ENCODE assay signal across 23 cellular contexts in the genomic region with DNA sequence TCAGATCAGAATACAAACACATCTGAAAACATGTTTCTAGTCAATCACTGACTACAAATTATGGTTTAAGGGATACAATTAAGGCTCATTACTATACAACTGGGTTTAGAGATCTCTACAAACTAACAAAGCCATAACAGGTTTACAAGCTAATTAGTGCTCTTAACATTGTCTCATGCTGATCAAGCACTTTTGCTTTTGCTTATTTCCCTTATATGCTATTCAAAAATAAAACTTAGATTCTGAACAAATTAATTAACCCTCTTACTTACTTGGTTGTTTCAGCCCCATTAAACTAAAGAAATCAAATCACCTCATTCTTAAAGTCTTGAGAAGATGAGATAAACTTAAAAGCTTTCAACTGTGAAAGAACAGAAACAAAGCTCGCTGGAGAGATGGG.
"Had no signal": no experiment of that assay in that cellular context is flagged by ENCODE, and none has a peak within 500 bp of the region (broad histone marks: within the 10 kb centered on the region; RNA-seq: fewer than 3 reads in every experiment).

No MANE protein-coding gene starts in this region.

- H3K4me3 ChIP-seq: esophagus squamous epithelium, lower lobe of right lung, ovary, psoas muscle, thoracic aorta, tibial nerve, upper lobe of left lung had no signal

- H3K27ac Mint-ChIP-seq: effector memory CD8-positive, alpha-beta T cell; memory B cell; natural killer cell; stimulated activated naive B cell treated with anti-CD40 and anti-IgM and Interleukin-4, amounts not matched to agents 10 μg/mL and 1 μg/mL and 100 μg/mL, for 72 hours; stimulated activated naive CD8-positive, alpha-beta T cell treated with anti-CD3 and anti-CD28 coated beads, Interleukin-15, Interleukin-2, amounts not matched to agents 100 ng/mL and 50 ng/mL, for 24 hours had no signal

- H3K4me1 Mint-ChIP-seq: memory B cell; natural killer cell; stimulated activated naive B cell treated with anti-CD40 and anti-IgM and Interleukin-4, amounts not matched to agents 10 μg/mL and 1 μg/mL and 100 μg/mL, for 72 hours had no signal

- H3K9me3 ChIP-seq: lower lobe of right lung, ovary, psoas muscle, thoracic aorta, tibial nerve, upper lobe of left lung had no signal

- H3K36me3 ChIP-seq: esophagus squamous epithelium, lower lobe of right lung, ovary, thoracic aorta, tibial nerve, upper lobe of left lung had no signal

- DNase-seq: cortex of kidney; effector memory CD8-positive, alpha-beta T cell; erythroblast; esophagus squamous epithelium; foreskin melanocyte; hypothalamus; left ventricle myocardium superior; lower lobe of right lung; natural killer cell; occipital lobe; ovary; posterior cingulate gyrus; psoas muscle; right cardiac atrium; small intestine; stimulated activated CD4-positive, alpha-beta T cell treated with anti-CD3 and anti-CD28 coated beads, Interleukin-15, amount 100 ng/mL, for 24 hours; stimulated activated CD4-positive, alpha-beta T cell treated with anti-CD3 and anti-CD28 coated beads, Interleukin-2, amount 100 ng/mL, for 48 hours; stimulated activated naive B cell treated with anti-CD40 and anti-IgM and Interleukin-4, amounts not matched to agents 10 μg/mL and 1 μg/mL and 100 μg/mL, for 72 hours; upper lobe of left lung had no signal

- H3K4me1 ChIP-seq: esophagus squamous epithelium, lower lobe of right lung, psoas muscle, tibial nerve, upper lobe of left lung had no signal

- H3K27me3 ChIP-seq: esophagus squamous epithelium, ovary, tibial nerve, upper lobe of left lung had no signal

- H3K36me3 Mint-ChIP-seq: memory B cell; natural killer cell; stimulated activated naive B cell treated with anti-CD40 and anti-IgM and Interleukin-4, amounts not matched to agents 10 μg/mL and 1 μg/mL and 100 μg/mL, for 72 hours had no signal

- H3K9me3 Mint-ChIP-seq: stimulated activated naive B cell treated with anti-CD40 and anti-IgM and Interleukin-4, amounts not matched to agents 10 μg/mL and 1 μg/mL and 100 μg/mL, for 72 hours had no signal

- H3K27ac ChIP-seq: esophagus squamous epithelium, lower lobe of right lung, ovary, psoas muscle, thoracic aorta, tibial nerve, upper lobe of left lung had no signal

- H3K27me3 Mint-ChIP-seq: effector memory CD8-positive, alpha-beta T cell; memory B cell; stimulated activated naive B cell treated with anti-CD40 and anti-IgM and Interleukin-4, amounts not matched to agents 10 μg/mL and 1 μg/mL and 100 μg/mL, for 72 hours; stimulated activated naive CD8-positive, alpha-beta T cell treated with anti-CD3 and anti-CD28 coated beads, Interleukin-15, Interleukin-2, amounts not matched to agents 100 ng/mL and 50 ng/mL, for 24 hours had no signal

- H3K4me3 Mint-ChIP-seq: effector memory CD8-positive, alpha-beta T cell; memory B cell; natural killer cell; stimulated activated naive B cell treated with anti-CD40 and anti-IgM and Interleukin-4, amounts not matched to agents 10 μg/mL and 1 μg/mL and 100 μg/mL, for 72 hours; stimulated activated naive CD8-positive, alpha-beta T cell treated with anti-CD3 and anti-CD28 coated beads, Interleukin-15, Interleukin-2, amounts not matched to agents 100 ng/mL and 50 ng/mL, for 24 hours had no signal
